Comparison of ENCODE assay signal across 12 cellular contexts in the genomic region with DNA sequence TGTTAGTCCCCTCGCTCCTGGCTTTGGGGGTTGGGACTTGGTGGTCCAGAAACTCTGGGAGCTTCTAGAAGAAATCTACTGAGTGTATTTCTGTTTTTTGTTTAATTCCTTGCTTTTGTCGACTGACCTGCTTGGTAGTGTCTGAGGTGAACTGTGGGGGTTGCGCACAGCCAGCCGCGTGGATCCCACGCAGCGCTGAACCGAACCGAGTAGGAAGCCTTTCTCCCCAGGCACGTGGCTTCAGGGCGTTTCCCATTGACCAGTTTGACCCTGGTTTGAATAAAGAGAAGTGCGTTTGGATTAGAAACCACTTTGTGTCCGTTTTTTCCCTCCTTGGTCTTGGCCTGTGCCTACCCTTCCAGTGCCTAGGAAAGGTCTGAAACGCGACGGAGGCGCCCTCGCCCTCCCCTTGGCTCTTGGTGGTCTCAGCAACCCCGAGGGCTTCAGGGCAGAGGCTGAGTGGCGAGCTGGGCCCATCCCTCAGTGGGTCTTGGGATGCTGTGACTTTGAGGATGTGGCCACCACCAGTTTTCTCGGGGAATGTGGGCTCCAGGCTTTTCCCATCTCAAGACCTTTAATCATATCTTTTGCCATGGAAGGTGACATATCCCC.
"Had no signal": no experiment of that assay in that cellular context is flagged by ENCODE, and none has a peak within 500 bp of the region (broad histone marks: within the 10 kb centered on the region; RNA-seq: fewer than 3 reads in every experiment).

No MANE protein-coding gene starts in this region.

- H3K27me3 Mint-ChIP-seq: activated CD4-positive, alpha-beta memory T cell treated with anti-CD3 and anti-CD28 coated beads for 36 hours; activated naive CD8-positive, alpha-beta T cell treated with anti-CD3 and anti-CD28 coated beads, Interleukin-2, amount 50 U/mL, for 24 hours; memory B cell had no signal

- H3K4me3 ChIP-seq: left ventricle myocardium inferior, ovary had no signal

- H3K4me1 Mint-ChIP-seq: nephron had no signal

- H3K27ac ChIP-seq: left ventricle myocardium inferior, ovary had no signal

- H3K27ac Mint-ChIP-seq: activated CD4-positive, alpha-beta memory T cell treated with anti-CD3 and anti-CD28 coated beads for 36 hours; activated naive CD8-positive, alpha-beta T cell treated with anti-CD3 and anti-CD28 coated beads, Interleukin-2, amount 50 U/mL, for 24 hours; activated T-cell treated with anti-CD3 and anti-CD28 coated beads, Interleukin-2, amount 50 U/mL, for 72 hours; memory B cell had no signal

- H3K9me3 Mint-ChIP-seq: activated CD4-positive, alpha-beta memory T cell treated with anti-CD3 and anti-CD28 coated beads for 36 hours; activated naive CD8-positive, alpha-beta T cell treated with anti-CD3 and anti-CD28 coated beads, Interleukin-2, amount 50 U/mL, for 24 hours; activated T-cell treated with anti-CD3 and anti-CD28 coated beads, Interleukin-2, amount 50 U/mL, for 72 hours; memory B cell; nephron had no signal

- H3K9me3 ChIP-seq: left ventricle myocardium inferior, ovary had no signal

- ATAC-seq: activated naive CD8-positive, alpha-beta T cell treated with anti-CD3 and anti-CD28 coated beads, Interleukin-2, amount 50 U/mL, for 24 hours; activated T-cell treated with anti-CD3 and anti-CD28 coated beads, Interleukin-2, amount 50 U/mL, for 72 hours had no signal

- H3K4me3 Mint-ChIP-seq: activated CD4-positive, alpha-beta memory T cell treated with anti-CD3 and anti-CD28 coated beads for 36 hours; activated naive CD8-positive, alpha-beta T cell treated with anti-CD3 and anti-CD28 coated beads, Interleukin-2, amount 50 U/mL, for 24 hours; activated T-cell treated with anti-CD3 and anti-CD28 coated beads, Interleukin-2, amount 50 U/mL, for 72 hours; memory B cell had no signal

- H3K36me3 ChIP-seq: ovary had no signal

- DNase-seq: activated CD4-positive, alpha-beta memory T cell treated with anti-CD3 and anti-CD28 coated beads for 36 hours; activated gamma-delta T cell treated with Interleukin-2 at 50 U/mL for 16 hours; activated naive CD8-positive, alpha-beta T cell treated with anti-CD3 and anti-CD28 coated beads, Interleukin-2, amount 50 U/mL, for 24 hours; activated T-cell treated with anti-CD3 and anti-CD28 coated beads, Interleukin-2, amount 50 U/mL, for 72 hours; foreskin melanocyte; kidney; left ventricle myocardium inferior; ovary; stimulated activated CD4-positive, alpha-beta T cell treated with anti-CD3 and anti-CD28 coated beads, Interleukin-15, amount 100 ng/mL, for 24 hours; stimulated activated CD4-positive, alpha-beta T cell treated with anti-CD3 and anti-CD28 coated beads, Interleukin-4, amount 100 ng/mL, for 24 hours had no signal
